ENCODE assay signal across 18 cellular contexts in genomic region chr5:103112910-103113309, GRCh38.
"Had no signal": no experiment of that assay in that cellular context is flagged by ENCODE, and none has a peak within 500 bp of the region (broad histone marks: within the 10 kb centered on the region; RNA-seq: fewer than 3 reads in every experiment).

No MANE protein-coding gene starts in this region.

- ATAC-seq: activated CD8-positive, alpha-beta memory T cell treated with anti-CD3 and anti-CD28 coated beads, Interleukin-2, amount 10 ng/mL, durations not matched to agents 7 days and 5 days; gastrocnemius medialis; left lobe of liver; mucosa of descending colon had no signal

- H3K4me3 Mint-ChIP-seq: activated CD8-positive, alpha-beta memory T cell treated with anti-CD3 and anti-CD28 coated beads, Interleukin-2, amount 10 ng/mL, durations not matched to agents 7 days and 5 days; nephron had no signal

- DNase-seq: activated CD4-positive, alpha-beta T cell treated with anti-CD3 and anti-CD28 coated beads, Interleukin-2, amount 50 U/mL, for 48 hours; activated CD8-positive, alpha-beta memory T cell treated with anti-CD3 and anti-CD28 coated beads, Interleukin-2, amount 10 ng/mL, durations not matched to agents 7 days and 5 days; activated effector memory CD4-positive, alpha-beta T cell treated with Interleukin-2 at 50 U/mL for 16 hours; activated naive CD4-positive, alpha-beta T cell treated with anti-CD3 and anti-CD28 coated beads, Interleukin-2, amount 50 U/mL, for 16 hours; aorta; brain microvascular endothelial cell; gastrocnemius medialis; head of caudate nucleus; kidney; mammary epithelial cell; mucosa of descending colon; occipital lobe; posterior cingulate gyrus; retina; stimulated activated naive CD4-positive, alpha-beta T cell; T-helper 2 cell had no signal

- H3K27ac Mint-ChIP-seq: activated CD8-positive, alpha-beta memory T cell treated with anti-CD3 and anti-CD28 coated beads, Interleukin-2, amount 10 ng/mL, durations not matched to agents 7 days and 5 days; nephron had no signal

- H3K4me1 Mint-ChIP-seq: nephron had no signal

- H3K27me3 Mint-ChIP-seq: activated CD8-positive, alpha-beta memory T cell treated with anti-CD3 and anti-CD28 coated beads, Interleukin-2, amount 10 ng/mL, durations not matched to agents 7 days and 5 days had no signal
